Comparison of ENCODE assay signal across 23 cellular contexts in the genomic region with DNA sequence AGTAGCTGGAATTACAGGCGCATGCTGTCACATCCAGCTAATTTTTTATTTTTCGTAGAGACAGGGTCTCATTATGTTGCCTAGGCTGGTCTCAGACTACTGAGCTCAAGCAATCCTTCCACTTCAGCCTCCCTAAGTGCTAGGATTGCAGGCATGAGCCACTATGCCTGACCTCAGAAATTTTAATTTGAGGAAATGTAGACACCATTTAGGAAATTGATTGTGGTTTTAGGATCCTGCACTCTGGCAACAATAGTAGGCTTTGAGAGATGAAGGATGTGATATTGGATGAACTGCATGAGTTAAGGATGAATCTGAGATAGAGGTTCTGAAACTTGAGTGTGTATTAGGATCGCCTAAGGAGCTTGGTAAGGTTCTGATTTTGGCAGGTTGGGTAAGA.
"Had no signal": no experiment of that assay in that cellular context is flagged by ENCODE, and none has a peak within 500 bp of the region (broad histone marks: within the 10 kb centered on the region; RNA-seq: fewer than 3 reads in every experiment).

No MANE protein-coding gene starts in this region.

- H3K27me3 Mint-ChIP-seq: activated CD4-positive, alpha-beta memory T cell treated with anti-CD3 and anti-CD28 coated beads for 36 hours; activated naive CD4-positive, alpha-beta T cell treated with anti-CD3 and anti-CD28 coated beads, Interleukin-2, amount 10 ng/mL, durations not matched to agents 7 days and 5 days; stimulated activated naive CD8-positive, alpha-beta T cell treated with anti-CD3 and anti-CD28 coated beads, Interleukin-15, Interleukin-2, amounts not matched to agents 100 ng/mL and 50 ng/mL, for 24 hours; T-helper 17 cell had no signal

- H3K36me3 Mint-ChIP-seq: activated CD4-positive, alpha-beta memory T cell treated with anti-CD3 and anti-CD28 coated beads for 36 hours; activated naive CD4-positive, alpha-beta T cell treated with anti-CD3 and anti-CD28 coated beads, Interleukin-2, amount 10 ng/mL, durations not matched to agents 7 days and 5 days had no signal

- H3K27ac Mint-ChIP-seq: activated B cell treated with CpG ODN at 0.5 μM for 24 hours; activated CD4-positive, alpha-beta memory T cell treated with anti-CD3 and anti-CD28 coated beads for 36 hours; activated naive CD4-positive, alpha-beta T cell treated with anti-CD3 and anti-CD28 coated beads, Interleukin-2, amount 10 ng/mL, durations not matched to agents 7 days and 5 days; endodermal cell; neural progenitor cell; stimulated activated naive CD8-positive, alpha-beta T cell treated with anti-CD3 and anti-CD28 coated beads, Interleukin-15, Interleukin-2, amounts not matched to agents 100 ng/mL and 50 ng/mL, for 24 hours; T-helper 17 cell had no signal

- H3K4me1 Mint-ChIP-seq: activated B cell treated with CpG ODN at 0.5 μM for 24 hours; activated naive CD4-positive, alpha-beta T cell treated with anti-CD3 and anti-CD28 coated beads, Interleukin-2, amount 10 ng/mL, durations not matched to agents 7 days and 5 days; T-helper 17 cell had no signal

- DNase-seq: activated B cell treated with CpG ODN at 0.5 μM for 24 hours; activated CD4-positive, alpha-beta memory T cell treated with anti-CD3 and anti-CD28 coated beads for 36 hours; activated CD4-positive, alpha-beta T cell treated with anti-CD3 and anti-CD28 coated beads for 48 hours; activated effector memory CD4-positive, alpha-beta T cell treated with Interleukin-2 at 50 U/mL for 16 hours; activated naive CD4-positive, alpha-beta T cell treated with anti-CD3 and anti-CD28 coated beads, Interleukin-2, amount 10 ng/mL, durations not matched to agents 7 days and 5 days; activated T-cell treated with anti-CD3 and anti-CD28 coated beads, Interleukin-2, amount 50 U/mL, for 48 hours; amygdala; body of pancreas; cortex of kidney; endodermal cell; esophagus squamous epithelium; head of caudate nucleus; hypothalamus; left ventricle myocardium superior; mucosa of descending colon; retina; stimulated activated CD4-positive, alpha-beta T cell treated with anti-CD3 and anti-CD28 coated beads, Interleukin-4, amount 100 ng/mL, for 24 hours; substantia nigra; T-helper 17 cell; tibial artery had no signal

- H3K9me3 Mint-ChIP-seq: activated B cell treated with CpG ODN at 0.5 μM for 24 hours; activated CD4-positive, alpha-beta memory T cell treated with anti-CD3 and anti-CD28 coated beads for 36 hours; activated naive CD4-positive, alpha-beta T cell treated with anti-CD3 and anti-CD28 coated beads, Interleukin-2, amount 10 ng/mL, durations not matched to agents 7 days and 5 days; endodermal cell; neural progenitor cell; stimulated activated naive CD8-positive, alpha-beta T cell treated with anti-CD3 and anti-CD28 coated beads, Interleukin-15, Interleukin-2, amounts not matched to agents 100 ng/mL and 50 ng/mL, for 24 hours had no signal

- ATAC-seq: body of pancreas, gastroesophageal sphincter, left ventricle myocardium superior, mucosa of descending colon, T-helper 17 cell had no signal

- H3K4me3 Mint-ChIP-seq: activated B cell treated with CpG ODN at 0.5 μM for 24 hours; activated CD4-positive, alpha-beta memory T cell treated with anti-CD3 and anti-CD28 coated beads for 36 hours; activated naive CD4-positive, alpha-beta T cell treated with anti-CD3 and anti-CD28 coated beads, Interleukin-2, amount 10 ng/mL, durations not matched to agents 7 days and 5 days; endodermal cell; neural progenitor cell; stimulated activated naive CD8-positive, alpha-beta T cell treated with anti-CD3 and anti-CD28 coated beads, Interleukin-15, Interleukin-2, amounts not matched to agents 100 ng/mL and 50 ng/mL, for 24 hours; T-helper 17 cell had no signal
